2 cellular contexts compared by ENCODE assay signal in the genomic region with DNA sequence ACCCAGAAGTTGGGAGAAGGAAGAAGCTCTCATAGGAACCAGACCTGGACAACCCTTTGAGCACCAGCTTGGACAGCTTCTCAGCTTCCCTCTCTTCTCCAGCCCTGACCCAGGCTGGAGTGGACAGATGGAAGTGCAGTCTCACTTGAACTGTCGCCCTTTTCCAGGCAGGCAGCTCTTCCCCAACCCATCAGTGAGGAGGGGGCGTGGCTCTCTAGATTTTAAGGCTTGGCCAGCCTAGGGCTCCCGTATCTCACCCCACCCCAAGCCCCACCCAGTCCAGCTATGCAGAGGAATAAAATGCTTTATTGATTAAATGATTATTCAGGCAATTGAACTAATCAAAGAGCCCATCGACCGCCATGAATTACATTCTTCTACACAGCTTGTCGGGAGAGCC.
TF ChIP-seq lines count a peak whose summit lies in the region.

No MANE protein-coding gene starts in this region.

TF ChIP-seq in HEK293, 187 proteins besides CTCF, POLR2A, EP300 and RAD21:
- TF ChIP-seq ZNF214 (tag by site-specific recombination; IDR thresholded peaks at IDR 0.05; ENCODE audit: borderline replicate concordance) (no peak), ZNF404 (tag by site-specific recombination; IDR thresholded peaks at IDR 0.05) (no peak), KLF1 (tag by site-specific recombination; IDR thresholded peaks at IDR 0.05) (peak; percentile 77), ZNF202 (tag by site-specific recombination; IDR thresholded peaks at IDR 0.05; ENCODE audit: borderline replicate concordance) (no peak), IKZF3 (tag by site-specific recombination; IDR thresholded peaks at IDR 0.05) (no peak), ZNF530 (tag by site-specific recombination; IDR thresholded peaks at IDR 0.05; ENCODE audit: low read depth) (no peak), ZNF596 (tag by site-specific recombination; IDR thresholded peaks at IDR 0.05) (no peak), ZNF664 (tag by site-specific recombination; IDR thresholded peaks at IDR 0.05) (no peak), ZFP41 (tag by site-specific recombination; IDR thresholded peaks at IDR 0.05; ENCODE audit: borderline replicate concordance) (no peak), ZNF19 (tag by site-specific recombination; IDR thresholded peaks at IDR 0.05; ENCODE audit: low read depth) (no peak), KLF9 (tag by site-specific recombination; IDR thresholded peaks at IDR 0.05; ENCODE audit: low read depth) (peak; percentile 28; the same call in 1 of the 2 replicates), ZNF169 (tag by site-specific recombination; IDR thresholded peaks at IDR 0.05) (no peak), ZNF416 (tag by site-specific recombination; IDR thresholded peaks at IDR 0.05) (no peak)
- TF ChIP-seq, protein P1, sequence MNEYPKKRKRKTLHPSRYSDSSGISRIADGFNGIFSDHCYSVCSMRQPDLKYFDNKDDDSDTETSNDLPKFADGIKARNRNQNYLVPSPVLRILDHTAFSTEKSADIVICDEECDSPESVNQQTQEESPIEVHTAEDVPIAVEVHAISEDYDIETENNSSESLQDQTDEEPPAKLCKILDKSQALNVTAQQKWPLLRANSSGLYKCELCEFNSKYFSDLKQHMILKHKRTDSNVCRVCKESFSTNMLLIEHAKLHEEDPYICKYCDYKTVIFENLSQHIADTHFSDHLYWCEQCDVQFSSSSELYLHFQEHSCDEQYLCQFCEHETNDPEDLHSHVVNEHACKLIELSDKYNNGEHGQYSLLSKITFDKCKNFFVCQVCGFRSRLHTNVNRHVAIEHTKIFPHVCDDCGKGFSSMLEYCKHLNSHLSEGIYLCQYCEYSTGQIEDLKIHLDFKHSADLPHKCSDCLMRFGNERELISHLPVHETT (tag by site-specific recombination; IDR thresholded peaks at IDR 0.05): no peak
- TF ChIP-seq, protein P2, sequence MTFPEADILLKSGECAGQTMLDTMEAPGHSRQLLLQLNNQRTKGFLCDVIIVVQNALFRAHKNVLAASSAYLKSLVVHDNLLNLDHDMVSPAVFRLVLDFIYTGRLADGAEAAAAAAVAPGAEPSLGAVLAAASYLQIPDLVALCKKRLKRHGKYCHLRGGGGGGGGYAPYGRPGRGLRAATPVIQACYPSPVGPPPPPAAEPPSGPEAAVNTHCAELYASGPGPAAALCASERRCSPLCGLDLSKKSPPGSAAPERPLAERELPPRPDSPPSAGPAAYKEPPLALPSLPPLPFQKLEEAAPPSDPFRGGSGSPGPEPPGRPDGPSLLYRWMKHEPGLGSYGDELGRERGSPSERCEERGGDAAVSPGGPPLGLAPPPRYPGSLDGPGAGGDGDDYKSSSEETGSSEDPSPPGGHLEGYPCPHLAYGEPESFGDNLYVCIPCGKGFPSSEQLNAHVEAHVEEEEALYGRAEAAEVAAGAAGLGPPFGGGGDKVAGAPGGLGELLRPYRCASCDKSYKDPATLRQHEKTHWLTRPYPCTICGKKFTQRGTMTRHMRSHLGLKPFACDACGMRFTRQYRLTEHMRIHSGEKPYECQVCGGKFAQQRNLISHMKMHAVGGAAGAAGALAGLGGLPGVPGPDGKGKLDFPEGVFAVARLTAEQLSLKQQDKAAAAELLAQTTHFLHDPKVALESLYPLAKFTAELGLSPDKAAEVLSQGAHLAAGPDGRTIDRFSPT (tag by site-specific recombination; IDR thresholded peaks at IDR 0.05): no peak
- TF ChIP-seq, protein P3, sequence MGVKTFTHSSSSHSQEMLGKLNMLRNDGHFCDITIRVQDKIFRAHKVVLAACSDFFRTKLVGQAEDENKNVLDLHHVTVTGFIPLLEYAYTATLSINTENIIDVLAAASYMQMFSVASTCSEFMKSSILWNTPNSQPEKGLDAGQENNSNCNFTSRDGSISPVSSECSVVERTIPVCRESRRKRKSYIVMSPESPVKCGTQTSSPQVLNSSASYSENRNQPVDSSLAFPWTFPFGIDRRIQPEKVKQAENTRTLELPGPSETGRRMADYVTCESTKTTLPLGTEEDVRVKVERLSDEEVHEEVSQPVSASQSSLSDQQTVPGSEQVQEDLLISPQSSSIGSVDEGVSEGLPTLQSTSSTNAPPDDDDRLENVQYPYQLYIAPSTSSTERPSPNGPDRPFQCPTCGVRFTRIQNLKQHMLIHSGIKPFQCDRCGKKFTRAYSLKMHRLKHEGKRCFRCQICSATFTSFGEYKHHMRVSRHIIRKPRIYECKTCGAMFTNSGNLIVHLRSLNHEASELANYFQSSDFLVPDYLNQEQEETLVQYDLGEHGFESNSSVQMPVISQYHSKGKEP (tag by site-specific recombination; IDR thresholded peaks at IDR 0.05): no peak
TF ChIP-seq in HEK293: peak in this region for 2.

TF ChIP-seq in GM12878, 131 proteins besides CTCF, POLR2A, EP300 and RAD21:
- TF ChIP-seq KLF5 (IDR thresholded peaks at IDR 0.05; ENCODE audit: partially characterized antibody) (no peak), GABPA (IDR thresholded peaks at IDR 0.05; ENCODE audit: low read depth) (no peak), SIN3A (IDR thresholded peaks at IDR 0.05; ENCODE audit: low read depth, low read length) (no peak), CHD2 (IDR thresholded peaks at IDR 0.05; ENCODE audit: borderline replicate concordance, low read depth, low read length) (no peak), POU2F2 (IDR thresholded peaks at IDR 0.05; ENCODE audit: borderline replicate concordance, low read depth, low read length) (no peak), MYC (IDR thresholded peaks at IDR 0.05; ENCODE audit: insufficient read depth, insufficient read length, insufficient replicate concordance, low read length, severe bottlenecking) (no peak), SUPT20H (IDR thresholded peaks at IDR 0.05; ENCODE audit: borderline replicate concordance, control insufficient read depth, low read depth, low read length) (no peak)
- TF ChIP-seq, protein P4, sequence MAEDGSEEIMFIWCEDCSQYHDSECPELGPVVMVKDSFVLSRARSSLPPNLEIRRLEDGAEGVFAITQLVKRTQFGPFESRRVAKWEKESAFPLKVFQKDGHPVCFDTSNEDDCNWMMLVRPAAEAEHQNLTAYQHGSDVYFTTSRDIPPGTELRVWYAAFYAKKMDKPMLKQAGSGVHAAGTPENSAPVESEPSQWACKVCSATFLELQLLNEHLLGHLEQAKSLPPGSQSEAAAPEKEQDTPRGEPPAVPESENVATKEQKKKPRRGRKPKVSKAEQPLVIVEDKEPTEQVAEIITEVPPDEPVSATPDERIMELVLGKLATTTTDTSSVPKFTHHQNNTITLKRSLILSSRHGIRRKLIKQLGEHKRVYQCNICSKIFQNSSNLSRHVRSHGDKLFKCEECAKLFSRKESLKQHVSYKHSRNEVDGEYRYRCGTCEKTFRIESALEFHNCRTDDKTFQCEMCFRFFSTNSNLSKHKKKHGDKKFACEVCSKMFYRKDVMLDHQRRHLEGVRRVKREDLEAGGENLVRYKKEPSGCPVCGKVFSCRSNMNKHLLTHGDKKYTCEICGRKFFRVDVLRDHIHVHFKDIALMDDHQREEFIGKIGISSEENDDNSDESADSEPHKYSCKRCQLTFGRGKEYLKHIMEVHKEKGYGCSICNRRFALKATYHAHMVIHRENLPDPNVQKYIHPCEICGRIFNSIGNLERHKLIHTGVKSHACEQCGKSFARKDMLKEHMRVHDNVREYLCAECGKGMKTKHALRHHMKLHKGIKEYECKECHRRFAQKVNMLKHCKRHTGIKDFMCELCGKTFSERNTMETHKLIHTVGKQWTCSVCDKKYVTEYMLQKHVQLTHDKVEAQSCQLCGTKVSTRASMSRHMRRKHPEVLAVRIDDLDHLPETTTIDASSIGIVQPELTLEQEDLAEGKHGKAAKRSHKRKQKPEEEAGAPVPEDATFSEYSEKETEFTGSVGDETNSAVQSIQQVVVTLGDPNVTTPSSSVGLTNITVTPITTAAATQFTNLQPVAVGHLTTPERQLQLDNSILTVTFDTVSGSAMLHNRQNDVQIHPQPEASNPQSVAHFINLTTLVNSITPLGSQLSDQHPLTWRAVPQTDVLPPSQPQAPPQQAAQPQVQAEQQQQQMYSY (CRISPR knock-in tag; IDR thresholded peaks at IDR 0.05): no peak
- TF ChIP-seq, protein P5, sequence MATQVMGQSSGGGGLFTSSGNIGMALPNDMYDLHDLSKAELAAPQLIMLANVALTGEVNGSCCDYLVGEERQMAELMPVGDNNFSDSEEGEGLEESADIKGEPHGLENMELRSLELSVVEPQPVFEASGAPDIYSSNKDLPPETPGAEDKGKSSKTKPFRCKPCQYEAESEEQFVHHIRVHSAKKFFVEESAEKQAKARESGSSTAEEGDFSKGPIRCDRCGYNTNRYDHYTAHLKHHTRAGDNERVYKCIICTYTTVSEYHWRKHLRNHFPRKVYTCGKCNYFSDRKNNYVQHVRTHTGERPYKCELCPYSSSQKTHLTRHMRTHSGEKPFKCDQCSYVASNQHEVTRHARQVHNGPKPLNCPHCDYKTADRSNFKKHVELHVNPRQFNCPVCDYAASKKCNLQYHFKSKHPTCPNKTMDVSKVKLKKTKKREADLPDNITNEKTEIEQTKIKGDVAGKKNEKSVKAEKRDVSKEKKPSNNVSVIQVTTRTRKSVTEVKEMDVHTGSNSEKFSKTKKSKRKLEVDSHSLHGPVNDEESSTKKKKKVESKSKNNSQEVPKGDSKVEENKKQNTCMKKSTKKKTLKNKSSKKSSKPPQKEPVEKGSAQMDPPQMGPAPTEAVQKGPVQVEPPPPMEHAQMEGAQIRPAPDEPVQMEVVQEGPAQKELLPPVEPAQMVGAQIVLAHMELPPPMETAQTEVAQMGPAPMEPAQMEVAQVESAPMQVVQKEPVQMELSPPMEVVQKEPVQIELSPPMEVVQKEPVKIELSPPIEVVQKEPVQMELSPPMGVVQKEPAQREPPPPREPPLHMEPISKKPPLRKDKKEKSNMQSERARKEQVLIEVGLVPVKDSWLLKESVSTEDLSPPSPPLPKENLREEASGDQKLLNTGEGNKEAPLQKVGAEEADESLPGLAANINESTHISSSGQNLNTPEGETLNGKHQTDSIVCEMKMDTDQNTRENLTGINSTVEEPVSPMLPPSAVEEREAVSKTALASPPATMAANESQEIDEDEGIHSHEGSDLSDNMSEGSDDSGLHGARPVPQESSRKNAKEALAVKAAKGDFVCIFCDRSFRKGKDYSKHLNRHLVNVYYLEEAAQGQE (IDR thresholded peaks at IDR 0.05; ENCODE audit: low read depth, low read length): no peak
